ENCODE assay signal across 1 cellular context in the genomic region with DNA sequence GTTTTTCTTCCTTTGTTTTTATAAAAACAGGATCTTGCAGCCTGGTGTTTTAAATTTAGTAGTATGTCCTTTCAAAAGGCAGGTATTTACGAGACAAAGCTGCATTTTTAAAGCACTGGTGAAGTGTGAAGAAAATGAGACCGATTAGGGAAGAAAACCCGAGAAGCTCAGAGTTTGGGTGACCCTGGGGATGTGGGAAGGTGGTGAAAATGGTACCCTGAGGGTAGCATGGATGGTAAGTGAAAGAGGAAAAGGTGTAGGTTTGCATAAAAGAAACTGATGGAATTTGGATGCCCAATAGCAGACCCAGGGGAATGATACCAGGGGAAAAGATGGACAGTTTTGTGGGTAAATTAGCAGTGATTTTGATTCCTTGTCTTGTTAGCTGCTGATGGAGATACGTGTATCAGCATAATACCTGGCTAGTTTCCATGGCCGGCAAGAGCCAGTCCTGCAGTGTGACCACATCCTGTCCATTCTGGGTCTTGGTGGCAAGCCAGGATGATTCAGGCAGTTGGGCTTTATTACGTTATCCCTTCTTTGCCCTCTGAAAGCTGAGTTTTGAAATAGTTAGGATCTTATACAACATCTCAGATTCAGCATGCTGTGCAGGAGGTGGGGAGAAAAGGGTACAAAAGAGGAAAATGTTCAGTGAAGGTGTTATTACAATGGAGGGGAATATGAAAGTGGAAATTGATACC.
TF ChIP-seq lines count a peak whose summit lies in the region.

No MANE protein-coding gene starts in this region.

TF ChIP-seq in GM23338, 12 proteins besides CTCF, POLR2A, EP300 and RAD21 (continued from another document):
- TF ChIP-seq, protein P1, sequence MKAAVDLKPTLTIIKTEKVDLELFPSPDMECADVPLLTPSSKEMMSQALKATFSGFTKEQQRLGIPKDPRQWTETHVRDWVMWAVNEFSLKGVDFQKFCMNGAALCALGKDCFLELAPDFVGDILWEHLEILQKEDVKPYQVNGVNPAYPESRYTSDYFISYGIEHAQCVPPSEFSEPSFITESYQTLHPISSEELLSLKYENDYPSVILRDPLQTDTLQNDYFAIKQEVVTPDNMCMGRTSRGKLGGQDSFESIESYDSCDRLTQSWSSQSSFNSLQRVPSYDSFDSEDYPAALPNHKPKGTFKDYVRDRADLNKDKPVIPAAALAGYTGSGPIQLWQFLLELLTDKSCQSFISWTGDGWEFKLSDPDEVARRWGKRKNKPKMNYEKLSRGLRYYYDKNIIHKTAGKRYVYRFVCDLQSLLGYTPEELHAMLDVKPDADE (IDR thresholded peaks at IDR 0.05), result no peak
- TF ChIP-seq JUNB (IDR thresholded peaks at IDR 0.05; ENCODE audit: unreplicated experiment) (no peak), ZNF331 (CRISPR knock-in tag; IDR thresholded peaks at IDR 0.05; ENCODE audit: low read depth) (no peak), STAT1 (IDR thresholded peaks at IDR 0.05; ENCODE audit: unreplicated experiment) (no peak)
